In the genomic region with DNA sequence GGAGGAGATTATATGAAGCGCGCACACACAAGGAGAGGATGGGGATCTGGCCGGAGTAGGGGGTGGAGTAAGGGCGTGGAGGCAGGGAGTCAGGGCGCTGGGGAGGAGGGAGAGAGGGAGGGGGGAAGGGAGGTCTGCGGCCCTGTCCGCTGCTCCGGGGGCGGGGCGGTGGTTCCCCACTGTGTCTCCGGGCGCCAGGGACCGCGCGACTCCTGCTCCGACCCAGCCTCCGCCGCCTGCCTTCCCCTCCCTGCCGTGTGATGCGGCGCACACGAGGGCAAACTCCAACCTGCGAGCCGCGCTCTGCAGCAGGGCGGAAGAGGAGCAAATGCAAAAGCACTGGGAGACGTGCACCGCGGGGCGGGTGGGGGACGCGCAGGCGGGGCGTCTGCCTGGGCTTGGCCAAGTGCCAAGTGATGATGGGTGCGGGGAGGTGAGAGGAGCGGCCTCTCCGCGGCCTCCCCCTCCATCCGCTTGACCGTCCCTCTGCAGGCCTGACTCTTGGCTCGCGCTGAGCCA, we compare ENCODE assay signal across 7 cellular contexts. TPM values are rescaled to one million over a fixed set of nuclear protein-coding genes. Genes with fewer than 3 reads are reported as not detected.
A peak's percentile ranks its signal among the peaks of the same experiment; 100 is the strongest.
DNase-seq lines count a peak whose midpoint lies in the region; ATAC-seq, FAIRE-seq and TF ChIP-seq lines count a peak whose summit lies in the region.

A gene with protein sequence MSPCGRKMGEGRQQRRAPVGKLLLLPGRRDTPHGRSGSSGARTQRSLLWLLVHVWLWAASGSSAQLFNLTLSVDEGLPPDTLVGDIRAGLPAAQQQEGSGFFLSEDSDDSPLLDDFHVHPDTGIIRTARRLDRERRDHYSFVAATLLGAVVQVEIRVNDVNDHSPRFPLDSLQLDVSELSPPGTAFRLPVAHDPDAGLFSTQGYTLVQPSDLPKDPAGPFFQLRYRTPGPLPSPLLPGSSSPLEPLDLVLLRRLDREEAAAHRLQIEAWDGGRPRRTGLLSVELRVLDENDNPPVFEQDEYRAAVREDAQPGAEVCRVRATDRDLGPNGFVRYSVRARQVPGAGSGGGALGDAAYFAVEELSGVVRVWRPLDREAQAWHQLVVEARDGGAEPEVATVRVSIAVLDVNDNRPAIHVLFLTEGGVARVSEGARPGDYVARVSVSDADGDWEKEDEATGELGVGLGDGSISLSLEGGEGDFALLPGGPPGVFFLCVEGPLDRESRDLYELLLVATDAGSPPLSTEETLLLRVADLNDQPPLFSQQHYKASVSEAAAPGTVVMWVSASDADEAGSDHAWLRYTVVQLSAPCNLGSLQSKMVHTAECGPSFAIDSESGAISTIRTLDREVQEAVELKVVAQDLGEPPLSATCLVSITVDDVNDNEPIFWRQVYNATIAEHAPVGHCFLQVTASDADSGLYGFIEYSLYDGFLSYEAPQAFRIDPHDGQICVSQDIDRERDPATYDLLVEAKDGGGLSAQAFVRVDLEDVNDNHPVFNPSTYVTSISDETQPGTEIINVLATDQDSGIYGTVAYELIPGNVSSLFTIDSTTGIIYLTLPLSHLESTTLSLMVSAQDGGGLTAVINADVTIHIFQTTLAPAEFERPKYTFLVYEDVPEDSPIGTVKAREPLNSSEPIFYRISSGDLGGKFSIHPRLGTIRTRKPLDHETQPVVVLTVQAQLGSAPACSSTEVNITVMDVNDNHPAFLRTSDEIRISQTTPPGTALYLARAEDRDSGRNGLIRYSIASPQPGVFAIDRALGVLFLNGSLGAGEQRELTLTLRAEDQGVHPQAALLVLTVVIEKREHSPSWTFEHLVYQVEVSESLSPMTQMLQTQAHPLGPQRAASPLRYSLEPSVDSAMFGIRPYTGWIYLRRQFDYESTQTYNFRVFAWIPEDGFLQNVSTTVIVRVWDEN (N-terminal part only) (minus strand): TSS at position 69 of the 519 bp plus-strand sequence. CDS start 444 bp downstream, outside the sequence.

- H3K4me3 Mint-ChIP-seq in activated CD8-positive, alpha-beta T cell treated with anti-CD3 and anti-CD28 coated beads, Interleukin-2, amount 10 ng/mL, durations not matched to agents 7 days and 5 days, result peak within 1 kb of the TSS; percentile 45

- no peaks in the 10 kb centered on the region for H3K9me3 Mint-ChIP-seq in activated CD8-positive, alpha-beta T cell treated with anti-CD3 and anti-CD28 coated beads, Interleukin-2, amount 10 ng/mL, durations not matched to agents 7 days and 5 days (ENCODE audit: insufficient read depth)

- TF ChIP-seq EP300 in sigmoid colon (IDR thresholded peaks at IDR 0.05), result no peak

- peaks cover 22% of the 10 kb centered on the region for H3K4me1 Mint-ChIP-seq in activated CD8-positive, alpha-beta T cell treated with anti-CD3 and anti-CD28 coated beads, Interleukin-2, amount 10 ng/mL, durations not matched to agents 7 days and 5 days (ENCODE audit: low read depth)

- peak; percentile 35 for DNase-seq in GM10266 (ENCODE audit: extremely low spot score)
- peak; percentile 37 for DNase-seq in HTR-8/SVneo (ENCODE audit: insufficient read length, low spot score)
- DNase-seq in activated CD8-positive, alpha-beta T cell treated with anti-CD3 and anti-CD28 coated beads, Interleukin-2, amount 10 ng/mL, durations not matched to agents 7 days and 5 days, result peak; percentile 39
- peak in 1 of 2 donors; percentile 28 for DNase-seq in heart right ventricle
- DNase-seq in sigmoid colon, result peak; percentile 78
- DNase-seq in NCI-H226, result no peak

- CTCF ChIA-PET in activated CD8-positive, alpha-beta T cell treated with anti-CD3 and anti-CD28 coated beads, Interleukin-2, amount 10 ng/mL, durations not matched to agents 7 days and 5 days (lab: Charles Lee), result no interaction called here

- H3K4me1 ChIP-seq in heart right ventricle (peaks cover 0 to 24% (median 21%) of the 10 kb centered on the region in 9 donors), sigmoid colon (peaks cover 0 to 36% (median 19%) of the 10 kb centered on the region in 4 donors)

- POLR2A ChIA-PET in activated CD8-positive, alpha-beta T cell treated with anti-CD3 and anti-CD28 coated beads, Interleukin-2, amount 10 ng/mL, durations not matched to agents 7 days and 5 days (lab: Charles Lee), result no interaction called here

- peaks cover 61% of the 10 kb centered on the region for H3K27me3 Mint-ChIP-seq in activated CD8-positive, alpha-beta T cell treated with anti-CD3 and anti-CD28 coated beads, Interleukin-2, amount 10 ng/mL, durations not matched to agents 7 days and 5 days (ENCODE audit: low read depth)

- TF ChIP-seq CTCF in GM10266 (IDR thresholded peaks at IDR 0.05; ENCODE audit: control insufficient read depth, insufficient read depth, low read depth, missing control alignments) (no peak), heart right ventricle (IDR thresholded peaks at IDR 0.05) (no peak), sigmoid colon (IDR thresholded peaks at IDR 0.05) (no peak)

- no peaks in the 10 kb centered on the region for H3K36me3 Mint-ChIP-seq in activated CD8-positive, alpha-beta T cell treated with anti-CD3 and anti-CD28 coated beads, Interleukin-2, amount 10 ng/mL, durations not matched to agents 7 days and 5 days (ENCODE audit: low read depth)

- peak within 1 kb of the TSS; percentile 34 for H3K27ac Mint-ChIP-seq in activated CD8-positive, alpha-beta T cell treated with anti-CD3 and anti-CD28 coated beads, Interleukin-2, amount 10 ng/mL, durations not matched to agents 7 days and 5 days

- FAIRE-seq in HTR-8/SVneo (lab: Jason Lieb, UNC), result peak; percentile 9

- H3K4me3 ChIP-seq in heart right ventricle (peak within 1 kb of the TSS; percentile 19 to 51 (median 37)), sigmoid colon (peak within 1 kb of the TSS; percentile 46 to 57 (median 52))

- WGBS in heart right ventricle, 2 donors, result 1 to 2% methylated on average over 37 to 42 of the region's 42 CpGs
- 1% methylated on average over 42 of the region's 42 CpGs for WGBS in sigmoid colon, 2 donors

- no peak for TF ChIP-seq POLR2A in sigmoid colon (IDR thresholded peaks at IDR 0.05)

- H3K27ac ChIP-seq in heart right ventricle (no peak within 1 kb of the TSS), sigmoid colon (peak within 1 kb of the TSS in 3 of 4 donors; percentile 60 to 77 (median 76))

- intact Hi-C loops in heart right ventricle (cut with DNase I) (no loop called here), sigmoid colon (cut with DNase I) (loop anchor here (2.0 to 5.0 kb wide), 2 partner anchors 75 to 94 kb away; no protein-coding TSS in a partner anchor)

- ATAC-seq in GM19467 (IDR thresholded peaks at IDR 0.05; ENCODE audit: unreplicated experiment) (peak; percentile 42), heart right ventricle (peak; percentile 34 to 69 (median 63))
- ATAC-seq in activated CD8-positive, alpha-beta T cell treated with anti-CD3 and anti-CD28 coated beads, Interleukin-2, amount 10 ng/mL, durations not matched to agents 7 days and 5 days, result peak; percentile 81

- H3K36me3 ChIP-seq in heart right ventricle (no peaks in the 10 kb centered on the region), sigmoid colon (no peaks in the 10 kb centered on the region)

- H3K9me3 ChIP-seq in heart right ventricle (no peaks in the 10 kb centered on the region), sigmoid colon (no peaks in the 10 kb centered on the region)

- H3K27me3 ChIP-seq in heart right ventricle (peaks cover 26 to 90% (median 74%) of the 10 kb centered on the region in 7 donors), sigmoid colon (peaks cover 0 to 10% (median 0%) of the 10 kb centered on the region in 3 donors)

RNA-seq across cellular contexts. Expression of the gene that starts here (rescaled TPM):
- total RNA-seq in activated CD8-positive, alpha-beta T cell treated with anti-CD3 and anti-CD28 coated beads, Interleukin-2, amount 10 ng/mL, durations not matched to agents 7 days and 5 days, result not detected
- under 1 TPM in 4 of 10 donors, not detected in 6; 0.02 to 0.14 (median 0.04) TPM for total RNA-seq in heart right ventricle
- polyA plus RNA-seq in heart right ventricle, result under 1 TPM in 1 of 2 donors, not detected in 1; under 0.01 TPM
- total RNA-seq in sigmoid colon, result 10 to 100 TPM; 13.6 to 24.1 (median 17.2) TPM
- polyA plus RNA-seq in sigmoid colon, result under 1 TPM; under 0.01 to 0.61 (median under 0.01) TPM

Comparison
In these comparisons a context has a peak if more than half of its experiments do, and no peak if none do; other contexts are left out.
1. RNA of the gene that starts here (total RNA-seq): 13.6 to 24.1 TPM in sigmoid colon; 0.02 to 0.14 TPM in heart right ventricle and not detected in activated CD8-positive, alpha-beta T cell treated with anti-CD3 and anti-CD28 coated beads, Interleukin-2, amount 10 ng/mL, durations not matched to agents 7 days and 5 days; every median in the first group is over 10 times any median in the second.
2. Peak in DNase-seq and ATAC-seq in activated CD8-positive, alpha-beta T cell treated with anti-CD3 and anti-CD28 coated beads, Interleukin-2, amount 10 ng/mL, durations not matched to agents 7 days and 5 days; RNA of the gene not detected or under 1 TPM.
3. Peak in ATAC-seq and H3K4me3 ChIP-seq in heart right ventricle; RNA of the gene not detected or under 1 TPM.
4. H3K27ac ChIP-seq: peak in sigmoid colon (3 of 4); none in heart right ventricle (0 of 10).
5. Peak in every context shown above with its lines, with median percentiles within 50 percentile points of each other: ATAC-seq.